In genomic region chr12:105223358-105223840, GRCh38 we compare ENCODE assay signal across 2 cellular contexts.
A peak's percentile ranks its signal among the peaks of the same experiment; 100 is the strongest.
TF ChIP-seq lines count a peak whose summit lies in the region.

No MANE protein-coding gene starts in this region.

TF ChIP-seq in HEK293, 187 proteins besides CTCF, POLR2A, EP300 and RAD21:
- no peak for TF ChIP-seq ZNF560 (tag by site-specific recombination; IDR thresholded peaks at IDR 0.05; ENCODE audit: borderline replicate concordance)
- TF ChIP-seq PRDM4 (tag by site-specific recombination; IDR thresholded peaks at IDR 0.05): peak; percentile 52; the same call in 1 of the 2 replicates

TF ChIP-seq in K562, 482 proteins besides CTCF, POLR2A, EP300 and RAD21:
- TF ChIP-seq NKRF (IDR thresholded peaks at IDR 0.05; ENCODE audit: borderline replicate concordance) (no peak), SMARCE1 (IDR thresholded peaks at IDR 0.05) (no peak), NFIC (IDR thresholded peaks at IDR 0.05) (peak; percentile 87), NFIX (CRISPR knock-in tag; IDR thresholded peaks at IDR 0.05; ENCODE audit: low read depth) (0 out of 2 replicates have a peak, but pooled peaks have one; percentile 20)
